Comparison of ENCODE assay signal across 1 cellular context in the genomic region with DNA sequence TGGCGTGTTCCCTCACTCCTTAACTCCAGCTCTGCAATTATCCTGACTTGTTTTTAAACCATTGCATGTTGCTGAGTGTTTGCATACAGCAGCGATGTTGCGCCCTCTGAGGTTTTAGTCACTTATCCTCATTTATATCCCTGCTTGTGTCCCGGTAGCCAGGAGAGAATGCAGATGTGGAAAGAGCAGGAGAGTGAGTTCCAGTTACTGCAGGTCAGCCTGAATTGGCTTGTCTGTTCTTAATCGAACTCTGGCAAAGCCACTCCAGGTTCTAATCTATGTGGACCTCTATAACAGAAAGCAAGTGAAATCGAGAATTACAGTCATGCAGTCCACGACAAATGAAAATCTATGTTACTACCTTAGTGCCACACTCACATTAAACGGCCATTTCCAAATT.
TF ChIP-seq lines count a peak whose summit lies in the region.

No MANE protein-coding gene starts in this region.

TF ChIP-seq in HepG2, 621 proteins besides CTCF, POLR2A, EP300 and RAD21:
- TF ChIP-seq, protein P1, sequence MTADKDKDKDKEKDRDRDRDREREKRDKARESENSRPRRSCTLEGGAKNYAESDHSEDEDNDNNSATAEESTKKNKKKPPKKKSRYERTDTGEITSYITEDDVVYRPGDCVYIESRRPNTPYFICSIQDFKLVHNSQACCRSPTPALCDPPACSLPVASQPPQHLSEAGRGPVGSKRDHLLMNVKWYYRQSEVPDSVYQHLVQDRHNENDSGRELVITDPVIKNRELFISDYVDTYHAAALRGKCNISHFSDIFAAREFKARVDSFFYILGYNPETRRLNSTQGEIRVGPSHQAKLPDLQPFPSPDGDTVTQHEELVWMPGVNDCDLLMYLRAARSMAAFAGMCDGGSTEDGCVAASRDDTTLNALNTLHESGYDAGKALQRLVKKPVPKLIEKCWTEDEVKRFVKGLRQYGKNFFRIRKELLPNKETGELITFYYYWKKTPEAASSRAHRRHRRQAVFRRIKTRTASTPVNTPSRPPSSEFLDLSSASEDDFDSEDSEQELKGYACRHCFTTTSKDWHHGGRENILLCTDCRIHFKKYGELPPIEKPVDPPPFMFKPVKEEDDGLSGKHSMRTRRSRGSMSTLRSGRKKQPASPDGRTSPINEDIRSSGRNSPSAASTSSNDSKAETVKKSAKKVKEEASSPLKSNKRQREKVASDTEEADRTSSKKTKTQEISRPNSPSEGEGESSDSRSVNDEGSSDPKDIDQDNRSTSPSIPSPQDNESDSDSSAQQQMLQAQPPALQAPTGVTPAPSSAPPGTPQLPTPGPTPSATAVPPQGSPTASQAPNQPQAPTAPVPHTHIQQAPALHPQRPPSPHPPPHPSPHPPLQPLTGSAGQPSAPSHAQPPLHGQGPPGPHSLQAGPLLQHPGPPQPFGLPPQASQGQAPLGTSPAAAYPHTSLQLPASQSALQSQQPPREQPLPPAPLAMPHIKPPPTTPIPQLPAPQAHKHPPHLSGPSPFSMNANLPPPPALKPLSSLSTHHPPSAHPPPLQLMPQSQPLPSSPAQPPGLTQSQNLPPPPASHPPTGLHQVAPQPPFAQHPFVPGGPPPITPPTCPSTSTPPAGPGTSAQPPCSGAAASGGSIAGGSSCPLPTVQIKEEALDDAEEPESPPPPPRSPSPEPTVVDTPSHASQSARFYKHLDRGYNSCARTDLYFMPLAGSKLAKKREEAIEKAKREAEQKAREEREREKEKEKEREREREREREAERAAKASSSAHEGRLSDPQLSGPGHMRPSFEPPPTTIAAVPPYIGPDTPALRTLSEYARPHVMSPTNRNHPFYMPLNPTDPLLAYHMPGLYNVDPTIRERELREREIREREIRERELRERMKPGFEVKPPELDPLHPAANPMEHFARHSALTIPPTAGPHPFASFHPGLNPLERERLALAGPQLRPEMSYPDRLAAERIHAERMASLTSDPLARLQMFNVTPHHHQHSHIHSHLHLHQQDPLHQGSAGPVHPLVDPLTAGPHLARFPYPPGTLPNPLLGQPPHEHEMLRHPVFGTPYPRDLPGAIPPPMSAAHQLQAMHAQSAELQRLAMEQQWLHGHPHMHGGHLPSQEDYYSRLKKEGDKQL (CRISPR knock-in tag; IDR thresholded peaks at IDR 0.05; ENCODE audit: low read depth) = no peak
- TF ChIP-seq ZNF781 (CRISPR knock-in tag; IDR thresholded peaks at IDR 0.05; ENCODE audit: borderline replicate concordance, not compliant biosample characterization) (no peak), NFATC3 (CRISPR knock-in tag; IDR thresholded peaks at IDR 0.05) (no peak), ZNF468 (CRISPR knock-in tag; IDR thresholded peaks at IDR 0.05) (no peak)
TF ChIP-seq in HepG2: peak in this region for 0.
